1 cellular context compared by ENCODE assay signal in the genomic region with DNA sequence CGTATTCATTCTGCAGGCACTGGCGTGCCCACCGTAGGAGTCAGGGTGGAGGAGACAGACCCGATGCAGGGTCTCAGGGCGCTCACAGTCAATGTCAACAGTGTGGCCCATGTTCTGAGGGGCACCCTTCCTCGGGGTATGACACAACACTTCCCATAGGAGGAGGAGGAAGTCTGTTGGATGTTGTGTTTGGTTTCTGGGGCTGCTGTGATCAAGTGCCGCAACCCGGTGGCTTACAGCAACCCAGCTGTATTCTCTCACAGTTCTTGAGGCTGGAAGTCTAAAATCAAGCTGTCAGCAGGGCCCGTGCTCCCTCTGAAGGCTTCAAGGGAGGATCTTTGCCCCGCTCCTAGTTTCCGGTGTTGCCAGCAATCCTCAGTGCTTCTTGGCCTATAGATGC.
TF ChIP-seq lines count a peak whose summit lies in the region.

No MANE protein-coding gene starts in this region.

TF ChIP-seq in K562, 482 proteins besides CTCF, POLR2A, EP300 and RAD21:
- TF ChIP-seq SMAD1 (IDR thresholded peaks at IDR 0.05; ENCODE audit: low read depth, low read length, partially characterized antibody) = no peak
- TF ChIP-seq PHF8 (IDR thresholded peaks at IDR 0.05; ENCODE audit: borderline replicate concordance, low read length) = no peak
- no peak for TF ChIP-seq ZFPM2 (CRISPR knock-in tag; IDR thresholded peaks at IDR 0.05)
- TF ChIP-seq ZNF311 (CRISPR knock-in tag; IDR thresholded peaks at IDR 0.05) = no peak
- no peak for TF ChIP-seq KLF1 (tag; IDR thresholded peaks at IDR 0.05)
- no peak for TF ChIP-seq CTBP1 (IDR thresholded peaks at IDR 0.05; ENCODE audit: borderline replicate concordance)
- TF ChIP-seq EHMT2 (IDR thresholded peaks at IDR 0.05) = no peak
- TF ChIP-seq HIVEP1 (CRISPR knock-in tag; IDR thresholded peaks at IDR 0.05) = no peak
- no peak for TF ChIP-seq PTRF (tag; IDR thresholded peaks at IDR 0.05)
- TF ChIP-seq ZC3H11A (IDR thresholded peaks at IDR 0.05; ENCODE audit: low read depth, low read length) = no peak
- TF ChIP-seq SPI1 (IDR thresholded peaks at IDR 0.05; ENCODE audit: borderline replicate concordance, low read depth, low read length) = no peak
- TF ChIP-seq ZKSCAN3 (CRISPR knock-in tag; IDR thresholded peaks at IDR 0.05) = no peak
- TF ChIP-seq GTF2A2 (tag; IDR thresholded peaks at IDR 0.05) = no peak
- TF ChIP-seq, protein P1, sequence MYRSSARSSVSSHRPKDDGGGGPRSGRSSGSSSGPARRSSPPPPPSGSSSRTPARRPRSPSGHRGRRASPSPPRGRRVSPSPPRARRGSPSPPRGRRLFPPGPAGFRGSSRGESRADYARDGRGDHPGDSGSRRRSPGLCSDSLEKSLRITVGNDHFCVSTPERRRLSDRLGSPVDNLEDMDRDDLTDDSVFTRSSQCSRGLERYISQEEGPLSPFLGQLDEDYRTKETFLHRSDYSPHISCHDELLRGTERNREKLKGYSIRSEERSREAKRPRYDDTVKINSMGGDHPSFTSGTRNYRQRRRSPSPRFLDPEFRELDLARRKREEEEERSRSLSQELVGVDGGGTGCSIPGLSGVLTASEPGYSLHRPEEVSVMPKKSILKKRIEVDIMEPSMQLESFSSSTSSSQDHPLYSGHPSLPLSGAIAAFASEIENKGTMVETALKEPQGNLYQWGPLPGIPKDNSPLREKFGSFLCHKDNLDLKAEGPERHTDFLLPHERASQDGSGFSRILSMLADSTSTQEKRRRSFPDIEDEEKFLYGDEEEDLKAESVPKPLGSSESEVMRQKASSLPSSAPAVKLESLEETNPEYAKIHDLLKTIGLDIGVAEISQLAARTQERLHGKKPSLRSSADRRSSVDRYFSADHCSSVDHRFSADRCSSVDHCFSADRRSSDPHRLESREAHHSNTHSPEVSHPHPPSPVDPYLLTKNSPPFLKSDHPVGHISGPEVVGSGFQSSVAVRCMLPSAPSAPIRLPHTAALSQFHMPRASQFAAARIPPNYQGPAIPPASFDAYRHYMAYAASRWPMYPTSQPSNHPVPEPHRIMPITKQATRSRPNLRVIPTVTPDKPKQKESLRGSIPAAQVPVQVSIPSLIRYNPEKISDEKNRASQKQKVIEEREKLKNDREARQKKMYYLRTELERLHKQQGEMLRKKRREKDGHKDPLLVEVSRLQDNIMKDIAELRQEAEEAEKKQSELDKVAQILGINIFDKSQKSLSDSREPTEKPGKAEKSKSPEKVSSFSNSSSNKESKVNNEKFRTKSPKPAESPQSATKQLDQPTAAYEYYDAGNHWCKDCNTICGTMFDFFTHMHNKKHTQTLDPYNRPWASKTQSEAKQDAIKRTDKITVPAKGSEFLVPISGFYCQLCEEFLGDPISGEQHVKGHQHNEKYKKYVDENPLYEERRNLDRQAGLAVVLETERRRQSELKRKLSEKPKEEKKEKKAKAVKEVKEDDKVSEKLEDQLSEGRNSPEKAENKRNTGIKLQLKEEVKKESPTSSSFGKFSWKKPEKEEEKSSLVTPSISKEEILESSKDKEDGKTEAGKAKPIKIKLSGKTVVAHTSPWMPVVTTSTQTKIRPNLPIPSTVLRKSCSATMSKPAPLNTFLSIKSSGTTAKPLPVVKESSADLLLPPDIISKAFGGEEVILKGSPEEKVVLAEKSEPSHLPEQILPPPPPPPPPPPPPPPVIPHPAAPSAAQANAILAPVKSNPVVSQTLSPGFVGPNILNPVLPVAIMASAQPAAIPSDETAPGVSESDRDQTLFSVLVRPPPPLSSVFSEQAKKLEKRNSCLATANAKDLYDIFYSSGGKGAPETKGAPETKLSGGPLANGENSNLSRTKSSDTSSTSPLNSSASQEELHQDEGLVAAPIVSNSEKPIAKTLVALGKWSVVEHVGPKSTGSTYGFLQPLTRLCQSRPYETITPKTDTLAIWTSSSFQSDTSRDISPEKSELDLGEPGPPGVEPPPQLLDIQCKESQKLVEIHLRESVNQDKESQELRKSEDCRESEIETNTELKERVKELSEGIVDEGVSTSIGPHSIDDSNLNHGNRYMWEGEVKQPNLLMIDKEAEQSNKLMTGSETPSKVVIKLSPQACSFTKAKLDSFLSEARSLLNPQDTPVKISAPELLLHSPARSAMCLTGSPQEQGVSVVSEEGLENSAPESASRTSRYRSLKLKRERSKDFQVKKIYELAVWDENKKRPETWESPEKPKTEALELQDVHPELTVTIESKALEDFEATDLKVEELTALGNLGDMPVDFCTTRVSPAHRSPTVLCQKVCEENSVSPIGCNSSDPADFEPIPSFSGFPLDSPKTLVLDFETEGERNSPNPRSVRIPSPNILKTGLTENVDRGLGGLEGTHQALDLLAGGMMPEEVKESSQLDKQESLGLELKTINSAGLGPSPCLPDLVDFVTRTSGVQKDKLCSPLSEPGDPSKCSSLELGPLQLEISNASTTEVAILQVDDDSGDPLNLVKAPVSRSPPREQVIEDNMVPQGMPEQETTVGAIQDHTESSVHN (IDR thresholded peaks at IDR 0.05; ENCODE audit: borderline replicate concordance in 1 of 2, low read depth in 1 of 2) = no peak
- TF ChIP-seq RHOXF2B (CRISPR knock-in tag; conservative IDR thresholded peaks at IDR 0.05) = no peak
